In genomic region chr11:8082391-8083087, GRCh38 we compare ENCODE assay signal across 11 cellular contexts.
DNase-seq lines count a peak whose midpoint lies in the region.
"Had no signal": no experiment of that assay in that cellular context is flagged by ENCODE, and none has a peak within 500 bp of the region (broad histone marks: within the 10 kb centered on the region; RNA-seq: fewer than 3 reads in every experiment).

No MANE protein-coding gene starts in this region.

- DNase-seq in NCI-H146 (lab: John Stamatoyannopoulos, UW) (peak; percentile 13), NCI-H146 treated with DMSO at 0.1 percent for 48 hours (lab: John Stamatoyannopoulos, UW; ENCODE audit: unreplicated experiment) (no peak), NCI-H446 treated with DMSO at 0.1 percent for 48 hours (lab: John Stamatoyannopoulos, UW) (peak; percentile 32), fibroblast of gingiva (ENCODE audit: low read depth) (peak; percentile 11), retina (peak; percentile 80), NCI-H2171 treated with DMSO at 0.1 percent for 48 hours (lab: John Stamatoyannopoulos, UW) (no peak), RPMI8226 (no peak)
- no peak for DNase-seq in activated CD4-positive, alpha-beta T cell treated with anti-CD3 and anti-CD28 coated beads for 48 hours
- DNase-seq: activated T-cell treated with anti-CD3 and anti-CD28 coated beads for 4 hours, MV-4-11, SHP77 treated with DMSO at 0.1 percent for 48 hours had no signal

Comparison
In these comparisons a context has a peak if more than half of its experiments do, and no peak if none do; other contexts are left out.
1. DNase-seq: peak in NCI-H146 (single experiment), NCI-H446 treated with DMSO at 0.1 percent for 48 hours (single experiment), fibroblast of gingiva (single experiment) and retina (single experiment); none in NCI-H146 treated with DMSO at 0.1 percent for 48 hours (single experiment), activated CD4-positive, alpha-beta T cell treated with anti-CD3 and anti-CD28 coated beads for 48 hours (single experiment), NCI-H2171 treated with DMSO at 0.1 percent for 48 hours (single experiment) and RPMI8226 (single experiment).